In genomic region chr21:42635848-42636534, GRCh38 we compare ENCODE assay signal across 18 cellular contexts.
"Had no signal": no experiment of that assay in that cellular context is flagged by ENCODE, and none has a peak within 500 bp of the region (broad histone marks: within the 10 kb centered on the region; RNA-seq: fewer than 3 reads in every experiment).

No MANE protein-coding gene starts in this region.

- H3K27me3 ChIP-seq: colonic mucosa had no signal

- H3K4me3 ChIP-seq: colonic mucosa, esophagus squamous epithelium, left ventricle myocardium inferior, stomach, thoracic aorta had no signal

- H3K36me3 ChIP-seq: colonic mucosa, esophagus squamous epithelium, left ventricle myocardium inferior, stomach, thoracic aorta had no signal

- H3K27ac ChIP-seq: colonic mucosa, left ventricle myocardium inferior, thoracic aorta had no signal

- DNase-seq: activated CD4-positive, alpha-beta memory T cell treated with anti-CD3 and anti-CD28 coated beads, Interleukin-2, amount 10 ng/mL, durations not matched to agents 7 days and 5 days; activated CD4-positive, alpha-beta T cell treated with anti-CD3 and anti-CD28 coated beads for 36 hours; activated naive CD4-positive, alpha-beta T cell treated with anti-CD3 and anti-CD28 coated beads, Interleukin-2, amount 10 ng/mL, durations not matched to agents 7 days and 5 days; activated T-cell treated with anti-CD3 and anti-CD28 coated beads, Interleukin-2, amount 50 U/mL, for 24 hours; amniotic stem cell; caudate nucleus; colonic mucosa; esophagus squamous epithelium; hippocampal formation; left ventricle myocardium inferior; mesendoderm; natural killer cell; nucleus accumbens; right cardiac atrium; stimulated activated CD4-positive, alpha-beta T cell treated with anti-CD3 and anti-CD28 coated beads, Interleukin-1b, Interleukin-23, amount 100 ng/mL, for 48 hours; stomach; T-helper 1 cell had no signal

- H3K9me3 ChIP-seq: colonic mucosa, esophagus squamous epithelium, left ventricle myocardium inferior, stomach, thoracic aorta had no signal
